8 cellular contexts compared by ENCODE assay signal in genomic region chr1:165376811-165377153, GRCh38. TPM values are rescaled to one million over a fixed set of nuclear protein-coding genes. Genes with fewer than 3 reads are reported as not detected.
DNase-seq lines count a peak whose midpoint lies in the region; ATAC-seq and TF ChIP-seq lines count a peak whose summit lies in the region.

No MANE protein-coding gene starts in this region.

- H3K36me3 ChIP-seq in SJSA1 (no peaks in the 10 kb centered on the region), skeletal muscle tissue (ENCODE audit: control insufficient read depth in 3 of 3, insufficient read depth in 3 of 3, low read length in 3 of 3) (no peaks in the 10 kb centered on the region)

- H3K27ac ChIP-seq in SJSA1 (no peak overlapping the region), skeletal muscle tissue (ENCODE audit: low read depth, low read length) (peak overlapping the region; percentile 67)

- H3K4me3 ChIP-seq in SJSA1 = peak overlapping the region; percentile 23
- H3K4me3 ChIP-seq in foreskin fibroblast (ENCODE audit: low read depth in 1 of 2, low read length in 2 of 2) = peak overlapping the region; percentile 40 to 55
- H3K4me3 ChIP-seq in skeletal muscle tissue (ENCODE audit: low read length in 3 of 3) = peak overlapping the region; percentile 61 to 75 (median 67)

- H3K9me3 ChIP-seq in SJSA1 (replicated peaks) = no peaks in the 10 kb centered on the region
- no peaks in the 10 kb centered on the region for H3K9me3 ChIP-seq in skeletal muscle tissue (ENCODE audit: control insufficient read depth in 3 of 3, low read length in 3 of 3)

- H3K9ac ChIP-seq in skeletal muscle tissue (ENCODE audit: low read depth in 1 of 3, low read length in 3 of 3) = peak overlapping the region; percentile 15 to 65 (median 60)

- H3K4me1 ChIP-seq in SJSA1 (replicated peaks) (peaks cover 13% of the 10 kb centered on the region), skeletal muscle tissue (ENCODE audit: control insufficient read depth in 3 of 3, insufficient read depth in 3 of 3, low read length in 3 of 3) (peaks cover 10 to 21% (median 15%) of the 10 kb centered on the region in 3 donors)

- H3K27me3 ChIP-seq in SJSA1 (replicated peaks) (0 out of 2 replicates have a peak, but pooled peaks cover 3% of the 10 kb centered on the region), skeletal muscle tissue (ENCODE audit: control insufficient read depth in 3 of 3, insufficient read depth in 3 of 3, low read length in 3 of 3) (peaks cover 0 to 7% (median 3%) of the 10 kb centered on the region in 3 donors)

- TF ChIP-seq CTCF in foreskin fibroblast (IDR thresholded peaks at IDR 0.05; ENCODE audit: low read depth, low read length) = no peak

- DNase-seq in SJSA1 (ENCODE audit: low read depth in 1 of 2, low spot score in 2 of 2) = no peak
- DNase-seq in foreskin fibroblast = peak in 1 of 2 donors; percentile 39
- DNase-seq in NCI-H1092 treated with DMSO at 0.1 percent for 48 hours (lab: John Stamatoyannopoulos, UW) = no peak
- no peak for DNase-seq in posterior cingulate gyrus
- DNase-seq in NCI-H524 treated with DMSO at 0.1 percent for 48 hours (lab: John Stamatoyannopoulos, UW) = no peak
- no peak for DNase-seq in hypothalamus (lab: John Stamatoyannopoulos, UW)

- peak; percentile 33 for ATAC-seq in GM19463 (IDR thresholded peaks at IDR 0.05; ENCODE audit: unreplicated experiment)

- intact Hi-C loops in posterior cingulate gyrus (cut with DNase I) = no loop called here

RNA-seq across cellular contexts. Expression of gene LMX1A, which starts 20.3 kb away (rescaled TPM):
- not detected in 2 replicates for total RNA-seq in SJSA1 (2014; rRNA removed; shearing (Covaris generic))
- total RNA-seq in skeletal muscle tissue = 1.6 TPM
